In genomic region chr17:30290696-30291570, GRCh38 we compare ENCODE assay signal across 8 cellular contexts. TPM values are rescaled to one million over a fixed set of nuclear protein-coding genes. Genes with fewer than 3 reads are reported as not detected.
A peak's percentile ranks its signal among the peaks of the same experiment; 100 is the strongest.
DNase-seq lines count a peak whose midpoint lies in the region; ATAC-seq and TF ChIP-seq lines count a peak whose summit lies in the region.

No MANE protein-coding gene starts in this region.

- no peaks in the 10 kb centered on the region for H3K27me3 ChIP-seq in breast epithelium
- no peaks in the 10 kb centered on the region for H3K27me3 ChIP-seq in kidney epithelial cell (ENCODE audit: control insufficient read depth, insufficient read depth, low read length)

- intact Hi-C loops in breast epithelium (cut with DNase I; ENCODE audit: low total_unique reads), result no loop called here

- peaks cover 0 to 6% of the 10 kb centered on the region in 2 donors for H3K4me1 ChIP-seq in breast epithelium

- peak; percentile 55 for ATAC-seq in GM18909 (IDR thresholded peaks at IDR 0.05; ENCODE audit: poor library complexity, unreplicated experiment)

- H3K36me3 ChIP-seq in breast epithelium, result no peaks in the 10 kb centered on the region
- H3K36me3 ChIP-seq in kidney epithelial cell (ENCODE audit: control insufficient read depth, insufficient read depth, low read length), result no peaks in the 10 kb centered on the region

- H3K4me3 ChIP-seq in breast epithelium (peak overlapping the region; percentile 89 to 96 (median 90)), kidney epithelial cell (ENCODE audit: low read depth, low read length) (peak overlapping the region; percentile 78)

- no peak for TF ChIP-seq POLR2A in breast epithelium (IDR thresholded peaks at IDR 0.05)

- peak overlapping the region; percentile 52 to 68 for H3K27ac ChIP-seq in breast epithelium

- no peaks in the 10 kb centered on the region for H3K9me3 ChIP-seq in breast epithelium

- no peak for TF ChIP-seq CTCF in breast epithelium (IDR thresholded peaks at IDR 0.05)
- TF ChIP-seq CTCF in kidney epithelial cell (IDR thresholded peaks at IDR 0.05; ENCODE audit: insufficient read depth, low read length, poor library complexity, severe bottlenecking), result no peak

- DNase-seq in AG20443 (ENCODE audit: low spot score) (peak; percentile 70), HuH-7 (ENCODE audit: low spot score) (peak; percentile 63), T-helper 2 cell (peak in 3 of 5 experiments; percentile 14 to 79 (median 22)), breast epithelium (ENCODE audit: low spot score in 2 of 2) (no peak), kidney epithelial cell (ENCODE audit: low read depth) (no peak), GDM1 (lab: John Stamatoyannopoulos, UW) (no peak)
- DNase-seq in stimulated activated CD4-positive, alpha-beta T cell treated with anti-CD3 and anti-CD28 coated beads, Interleukin-2, amount 100 ng/mL, for 48 hours, result peak; percentile 23 to 32

RNA-seq across cellular contexts. Expression of gene BLMH, which starts 0.8 kb away (rescaled TPM):
- total RNA-seq in breast epithelium, result 10 to 100 TPM; 20.5 to 29.4 (median 21.3) TPM
- 24.5 and 29.4 TPM in 2 replicates for total RNA-seq in kidney epithelial cell

RNA-seq across cellular contexts. Expression of gene TMIGD1, which starts 42.9 kb away (rescaled TPM):
- 1 to 10 TPM in 1 of 3 donors, not detected in 2; 1.6 TPM for total RNA-seq in breast epithelium
- total RNA-seq in kidney epithelial cell, result not detected in 2 replicates

RNA-seq across cellular contexts. Expression of gene SLC6A4, which starts 55.4 kb away (rescaled TPM):
- total RNA-seq in breast epithelium (1 to 10 TPM in 1 of 3 donors, under 1 TPM in 2; under 0.01 to 1.6 (median 0.29) TPM), kidney epithelial cell (under 0.01 TPM in 1 of 2 replicates, not detected in the other)

Comparison
In these comparisons a context has a peak if more than half of its experiments do, and no peak if none do; other contexts are left out.
1. DNase-seq: peak in AG20443 (single experiment), HuH-7 (single experiment), T-helper 2 cell (3 of 5) and stimulated activated CD4-positive, alpha-beta T cell treated with anti-CD3 and anti-CD28 coated beads, Interleukin-2, amount 100 ng/mL, for 48 hours (2 of 2); none in breast epithelium (0 of 2), kidney epithelial cell (single experiment) and GDM1 (single experiment).